1 cellular context compared by ENCODE assay signal in genomic region chr3:170584585-170585007, GRCh38.
TF ChIP-seq lines count a peak whose summit lies in the region.

No MANE protein-coding gene starts in this region.

TF ChIP-seq in K562, 482 proteins besides CTCF, POLR2A, EP300 and RAD21 (continued from another document):
- TF ChIP-seq REST (CRISPR knock-in tag; IDR thresholded peaks at IDR 0.05; ENCODE audit: low read depth) (peak; percentile 98), MCM7 (IDR thresholded peaks at IDR 0.05) (no peak), CBX3 (IDR thresholded peaks at IDR 0.05; ENCODE audit: borderline replicate concordance in 1 of 2, low read length in 2 of 2) (0 out of 3 replicates have a peak, but pooled peaks of 1 of the 2 experiments have one; percentile 35), NR2C2 (CRISPR knock-in tag; IDR thresholded peaks at IDR 0.05) (peak; percentile 58; the same call in 1 of the 2 replicates), NR2C2 (tag; IDR thresholded peaks at IDR 0.05) (no peak), NR3C1 (CRISPR knock-in tag; IDR thresholded peaks at IDR 0.05) (peak; percentile 61; the same call in 1 of the 2 replicates), SMARCB1 (IDR thresholded peaks at IDR 0.05; ENCODE audit: insufficient read length, low read depth) (peak; percentile 50), NCOA1 (IDR thresholded peaks at IDR 0.05; ENCODE audit: low read depth) (0 out of 2 replicates have a peak, but pooled peaks have one; percentile 27), MCM5 (IDR thresholded peaks at IDR 0.05; ENCODE audit: low read depth) (no peak), BRCA1 (IDR thresholded peaks at IDR 0.05) (no peak), BRCA1 (CRISPR knock-in tag; IDR thresholded peaks at IDR 0.05) (no peak), ZFP36 (IDR thresholded peaks at IDR 0.05; ENCODE audit: low read depth, low read length, partially characterized antibody) (peak; percentile 22), ZNF232 (CRISPR knock-in tag; IDR thresholded peaks at IDR 0.05) (0 out of 2 replicates have a peak, but pooled peaks have one; percentile 64), RCOR1 (IDR thresholded peaks at IDR 0.05; ENCODE audit: borderline replicate concordance in 1 of 2, low read depth in 2 of 2, low read length in 2 of 2) (peak in 1 of 2 experiments; percentile 47; a peak in 1 of 4 replicates), ZNF263 (CRISPR knock-in tag; IDR thresholded peaks at IDR 0.05; ENCODE audit: borderline replicate concordance) (peak; percentile 46; the same call in 1 of the 2 replicates), TEAD1 (CRISPR knock-in tag; IDR thresholded peaks at IDR 0.05) (peak in 1 of 2 experiments; percentile 74; a peak in 1 of 4 replicates), DMBX1 (CRISPR knock-in tag; IDR thresholded peaks at IDR 0.05; ENCODE audit: borderline replicate concordance) (peak; percentile 60; the same call in 1 of the 2 replicates), CREM (IDR thresholded peaks at IDR 0.05; ENCODE audit: low read depth) (peak; percentile 34; the same call in 1 of the 2 replicates), E2F4 (CRISPR knock-in tag; IDR thresholded peaks at IDR 0.05; ENCODE audit: low read depth) (peak; percentile 67; the same call in 1 of the 2 replicates), MYNN (IDR thresholded peaks at IDR 0.05) (no peak), MYNN (CRISPR knock-in tag; IDR thresholded peaks at IDR 0.05) (0 out of 2 replicates have a peak, but pooled peaks have one; percentile 44), FOXM1 (IDR thresholded peaks at IDR 0.05; ENCODE audit: low read depth) (no peak), FOXM1 (CRISPR knock-in tag; IDR thresholded peaks at IDR 0.05; ENCODE audit: low read depth) (no peak), ZNF408 (CRISPR knock-in tag; IDR thresholded peaks at IDR 0.05; ENCODE audit: low read depth) (no peak), MAZ (CRISPR knock-in tag; conservative IDR thresholded peaks at IDR 0.05 in 1 of 2, IDR thresholded peaks at IDR 0.05 in 1 of 2) (peak in 1 of 2 experiments; percentile 77; a peak in 1 of 4 replicates), TAF7 (tag; IDR thresholded peaks at IDR 0.05) (no peak), MIER1 (IDR thresholded peaks at IDR 0.05; ENCODE audit: low read depth) (peak; percentile 96), ZNF511 (CRISPR knock-in tag; IDR thresholded peaks at IDR 0.05) (peak; percentile 94), TAF1 (IDR thresholded peaks at IDR 0.05; ENCODE audit: control insufficient read depth, extremely low read depth, insufficient read depth, low read length, severe bottlenecking) (no peak), POLR2G (IDR thresholded peaks at IDR 0.05; ENCODE audit: low read depth, low read length) (no peak), EHMT2 (IDR thresholded peaks at IDR 0.05) (peak; percentile 97), ZFP30 (CRISPR knock-in tag; IDR thresholded peaks at IDR 0.05; ENCODE audit: borderline replicate concordance) (no peak), AFF1 (IDR thresholded peaks at IDR 0.05; ENCODE audit: low read depth in 1 of 2, partially characterized antibody in 2 of 2) (peak in 1 of 2 experiments; percentile 81), ZBTB33 (CRISPR knock-in tag; IDR thresholded peaks at IDR 0.05) (0 out of 2 replicates have a peak, but pooled peaks have one; percentile 16), ZNF766 (CRISPR knock-in tag; conservative IDR thresholded peaks at IDR 0.05) (0 out of 2 replicates have a peak, but pooled peaks have one; percentile 42)
- TF ChIP-seq, protein P1, sequence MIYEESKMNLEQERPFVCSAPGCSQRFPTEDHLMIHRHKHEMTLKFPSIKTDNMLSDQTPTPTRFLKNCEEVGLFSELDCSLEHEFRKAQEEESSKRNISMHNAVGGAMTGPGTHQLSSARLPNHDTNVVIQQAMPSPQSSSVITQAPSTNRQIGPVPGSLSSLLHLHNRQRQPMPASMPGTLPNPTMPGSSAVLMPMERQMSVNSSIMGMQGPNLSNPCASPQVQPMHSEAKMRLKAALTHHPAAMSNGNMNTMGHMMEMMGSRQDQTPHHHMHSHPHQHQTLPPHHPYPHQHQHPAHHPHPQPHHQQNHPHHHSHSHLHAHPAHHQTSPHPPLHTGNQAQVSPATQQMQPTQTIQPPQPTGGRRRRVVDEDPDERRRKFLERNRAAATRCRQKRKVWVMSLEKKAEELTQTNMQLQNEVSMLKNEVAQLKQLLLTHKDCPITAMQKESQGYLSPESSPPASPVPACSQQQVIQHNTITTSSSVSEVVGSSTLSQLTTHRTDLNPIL (CRISPR knock-in tag; IDR thresholded peaks at IDR 0.05): no peak
- TF ChIP-seq, protein P2, sequence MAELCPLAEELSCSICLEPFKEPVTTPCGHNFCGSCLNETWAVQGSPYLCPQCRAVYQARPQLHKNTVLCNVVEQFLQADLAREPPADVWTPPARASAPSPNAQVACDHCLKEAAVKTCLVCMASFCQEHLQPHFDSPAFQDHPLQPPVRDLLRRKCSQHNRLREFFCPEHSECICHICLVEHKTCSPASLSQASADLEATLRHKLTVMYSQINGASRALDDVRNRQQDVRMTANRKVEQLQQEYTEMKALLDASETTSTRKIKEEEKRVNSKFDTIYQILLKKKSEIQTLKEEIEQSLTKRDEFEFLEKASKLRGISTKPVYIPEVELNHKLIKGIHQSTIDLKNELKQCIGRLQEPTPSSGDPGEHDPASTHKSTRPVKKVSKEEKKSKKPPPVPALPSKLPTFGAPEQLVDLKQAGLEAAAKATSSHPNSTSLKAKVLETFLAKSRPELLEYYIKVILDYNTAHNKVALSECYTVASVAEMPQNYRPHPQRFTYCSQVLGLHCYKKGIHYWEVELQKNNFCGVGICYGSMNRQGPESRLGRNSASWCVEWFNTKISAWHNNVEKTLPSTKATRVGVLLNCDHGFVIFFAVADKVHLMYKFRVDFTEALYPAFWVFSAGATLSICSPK (IDR thresholded peaks at IDR 0.05; ENCODE audit: borderline replicate concordance): no peak
- TF ChIP-seq, protein P3, sequence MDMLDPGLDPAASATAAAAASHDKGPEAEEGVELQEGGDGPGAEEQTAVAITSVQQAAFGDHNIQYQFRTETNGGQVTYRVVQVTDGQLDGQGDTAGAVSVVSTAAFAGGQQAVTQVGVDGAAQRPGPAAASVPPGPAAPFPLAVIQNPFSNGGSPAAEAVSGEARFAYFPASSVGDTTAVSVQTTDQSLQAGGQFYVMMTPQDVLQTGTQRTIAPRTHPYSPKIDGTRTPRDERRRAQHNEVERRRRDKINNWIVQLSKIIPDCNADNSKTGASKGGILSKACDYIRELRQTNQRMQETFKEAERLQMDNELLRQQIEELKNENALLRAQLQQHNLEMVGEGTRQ (CRISPR knock-in tag; IDR thresholded peaks at IDR 0.05): peak; percentile 12; the same call in 1 of the 2 replicates
